Comparison of ENCODE assay signal across 27 cellular contexts in genomic region chr6:151666526-151666925, GRCh38.
"Had no signal": no experiment of that assay in that cellular context is flagged by ENCODE, and none has a peak within 500 bp of the region (broad histone marks: within the 10 kb centered on the region; RNA-seq: fewer than 3 reads in every experiment).

No MANE protein-coding gene starts in this region.

- H3K27me3 ChIP-seq: stomach, suprapubic skin, testis, tibial artery, tibial nerve, transverse colon, upper lobe of left lung, upper lobe of right lung, uterus, vagina had no signal

- H3K4me3 ChIP-seq: stomach, suprapubic skin, testis, thoracic aorta, tibial artery, tibial nerve, transverse colon, upper lobe of left lung, upper lobe of right lung, uterus, vagina had no signal

- H3K27ac ChIP-seq: stomach, suprapubic skin, testis, thoracic aorta, tibial artery, tibial nerve, transverse colon, upper lobe of left lung, upper lobe of right lung, vagina had no signal

- DNase-seq: stimulated activated CD4-positive, alpha-beta T cell treated with anti-CD3 and anti-CD28 coated beads, Interleukin-2, amount 100 ng/mL, for 24 hours; stimulated activated CD4-positive, alpha-beta T cell treated with anti-CD3 and anti-CD28 coated beads, Interleukin-2, amount 100 ng/mL, for 48 hours; stimulated activated CD4-positive, alpha-beta T cell treated with anti-CD3 and anti-CD28 coated beads, Interleukin-4, amount 100 ng/mL, for 1 hour; stimulated activated CD4-positive, alpha-beta T cell treated with anti-CD3 and anti-CD28 coated beads, Interleukin-4, amount 100 ng/mL, for 24 hours; stimulated activated CD4-positive, alpha-beta T cell treated with anti-CD3 and anti-CD28 coated beads, Interleukin-4, amount 100 ng/mL, for 4 hours; stimulated activated CD8-positive, alpha-beta memory T cell treated with anti-CD3 and anti-CD28 coated beads, Interleukin-4, amount 100 ng/mL, for 48 hours; stimulated activated naive B cell treated with anti-CD40 and anti-IgM and Interleukin-4, amounts not matched to agents 10 μg/mL and 1 μg/mL and 100 μg/mL, for 72 hours; stimulated activated naive CD4-positive, alpha-beta T cell; stimulated activated naive CD4-positive, alpha-beta T cell treated with Interleukin-2 at 50 U/mL for 16 hours; stimulated activated naive CD8-positive, alpha-beta T cell treated with anti-CD3 and anti-CD28 coated beads, Interleukin-15, amount 100 ng/mL, for 72 hours; stimulated activated naive CD8-positive, alpha-beta T cell treated with anti-CD3 and anti-CD28 coated beads, Interleukin-15, Interleukin-2, amounts not matched to agents 100 U/mL and 50 U/mL, for 24 hours; stomach; substantia nigra; testis; tibial artery; transverse colon; trophoblast cell; upper lobe of left lung; upper lobe of right lung; uterus had no signal

- H3K4me1 ChIP-seq: testis, upper lobe of right lung, uterus had no signal

- FAIRE-seq: urothelium cell line had no signal

- H3K9me3 ChIP-seq: stomach, suprapubic skin, testis, thoracic aorta, tibial artery, tibial nerve, transverse colon, upper lobe of left lung, upper lobe of right lung, uterus, vagina had no signal

- H3K36me3 ChIP-seq: stomach, suprapubic skin, thoracic aorta, tibial artery, tibial nerve, transverse colon, upper lobe of left lung, upper lobe of right lung, uterus, vagina had no signal

- ATAC-seq: stimulated activated effector memory CD8-positive, alpha-beta T cell treated with anti-CD3 and anti-CD28 coated beads, Interleukin-12 subunit alpha, Interleukin-12 subunit beta, amount 100 ng/mL, for 72 hours; stimulated activated memory B cell treated with anti-CD40 and anti-IgM and Interleukin-4, amounts not matched to agents 10 μg/mL and 1 μg/mL and 100 μg/mL, for 72 hours; stimulated activated naive B cell treated with anti-CD40 and anti-IgM and Interleukin-4, amounts not matched to agents 10 μg/mL and 1 μg/mL and 100 μg/mL, for 72 hours; stimulated activated naive CD8-positive, alpha-beta T cell treated with anti-CD3 and anti-CD28 coated beads, Interleukin-15, amount 100 ng/mL, for 72 hours; stimulated activated naive CD8-positive, alpha-beta T cell treated with anti-CD3 and anti-CD28 coated beads, Interleukin-15, Interleukin-2, amounts not matched to agents 100 U/mL and 50 U/mL, for 24 hours; upper lobe of right lung had no signal
